In genomic region chr6:108117427-108118358, GRCh38 we compare ENCODE assay signal across 8 cellular contexts. TPM values are rescaled to one million over a fixed set of nuclear protein-coding genes. Genes with fewer than 3 reads are reported as not detected.
DNase-seq lines count a peak whose midpoint lies in the region; ATAC-seq and TF ChIP-seq lines count a peak whose summit lies in the region.

No MANE protein-coding gene starts in this region.

- H3F3A ChIP-seq in PC-3 (ENCODE audit: low read length, unreplicated experiment) = no peaks in the 10 kb centered on the region

- DNase-seq in AG04450 (ENCODE audit: low read depth, low spot score) (no peak), PC-3 (no peak), choroid plexus epithelial cell (ENCODE audit: low read depth) (peak; percentile 25), right lobe of liver (peak; percentile 47 to 64 (median 56))
- no peak for DNase-seq in effector CD8-positive, alpha-beta T cell (lab: John Stamatoyannopoulos, UW)

- WGBS in right lobe of liver (ENCODE audit: insufficient coverage, low coverage, low lambda C conversion rate, missing lambda C conversion rate) = 0% methylated on average over 22 of the region's 72 CpGs
- under 1% methylated on average over 72 of the region's 72 CpGs for WGBS in thymus

- no peaks in the 10 kb centered on the region for H3K9me2 ChIP-seq in PC-3 (replicated peaks; ENCODE audit: low read length)

- POLR2A ChIA-PET in AG04450 (lab: Yijun Ruan, JAX) (no interaction called here), PC-3 (lab: Charles Lee; ENCODE audit: unreplicated experiment) (no interaction called here)

- no peak for TF ChIP-seq POLR2A in right lobe of liver (IDR thresholded peaks at IDR 0.05)

- H3K4me1 ChIP-seq in PC-3 (ENCODE audit: insufficient read depth, low read length) = no peaks in the 10 kb centered on the region
- H3K4me1 ChIP-seq in right lobe of liver = peaks cover 0 to 49% (median 4%) of the 10 kb centered on the region in 4 donors
- H3K4me1 ChIP-seq in thymus (ENCODE audit: control insufficient read depth, insufficient read depth, low read length) = no peaks in the 10 kb centered on the region

- H3K9me3 ChIP-seq in AG04450 (ENCODE audit: control insufficient read depth, insufficient read depth, low read length) = peaks cover 9% of the 10 kb centered on the region; the same call in 1 of the 2 replicates
- no peaks in the 10 kb centered on the region for H3K9me3 ChIP-seq in PC-3 (ENCODE audit: low read length)
- no peaks in the 10 kb centered on the region for H3K9me3 ChIP-seq in right lobe of liver
- no peaks in the 10 kb centered on the region for H3K9me3 ChIP-seq in thymus (ENCODE audit: control insufficient read depth)

- ATAC-seq in GM19025 (IDR thresholded peaks at IDR 0.05; ENCODE audit: low read depth, unreplicated experiment) = peak; percentile 65
- peak; percentile 54 for ATAC-seq in PC-3
- peak; percentile 51 to 62 (median 60) for ATAC-seq in right lobe of liver
- ATAC-seq in GM19455 (IDR thresholded peaks at IDR 0.05; ENCODE audit: unreplicated experiment) = no peak

- no peaks in the 10 kb centered on the region for H4K20me1 ChIP-seq in PC-3 (ENCODE audit: low read length)

- H3K4me3 ChIP-seq in AG04450 (ENCODE audit: low read depth, low read length) (peak overlapping the region; percentile 66), PC-3 (ENCODE audit: low read length) (peak overlapping the region; percentile 72), choroid plexus epithelial cell (ENCODE audit: low read depth, low read length) (peak overlapping the region; percentile 58), right lobe of liver (peak overlapping the region; percentile 54 to 68 (median 57)), thymus (ENCODE audit: low read length) (peak overlapping the region; percentile 36)

- TF ChIP-seq CTCF in AG04450 (IDR thresholded peaks at IDR 0.05; ENCODE audit: low read depth, low read length) (no peak), PC-3 (conservative IDR thresholded peaks at IDR 0.05; ENCODE audit: low read depth, low read length) (no peak), choroid plexus epithelial cell (conservative IDR thresholded peaks at IDR 0.05; ENCODE audit: low read depth, low read length) (no peak), right lobe of liver (IDR thresholded peaks at IDR 0.05) (no peak)

- intact Hi-C loops in PC-3 (cut with micrococcal nuclease) = loop anchor here (10.0 kb wide), 1 partner anchor 107 kb away; no protein-coding TSS in a partner anchor
- intact Hi-C loops in right lobe of liver (cut with DNase I) = loop anchor here in 1 of 2 donors (10.0 kb wide), 1 partner anchor 387 kb away; no protein-coding TSS in a partner anchor

- CTCF ChIA-PET in AG04450 (lab: Charles Lee) (no interaction called here), PC-3 (lab: Charles Lee) (no interaction called here)

- no peaks in the 10 kb centered on the region for H3K79me2 ChIP-seq in PC-3 (ENCODE audit: low read length)

- H3K27ac ChIP-seq in AG04450 (ENCODE audit: low read depth, low read length) (no peak overlapping the region), PC-3 (ENCODE audit: low read length) (no peak overlapping the region), right lobe of liver (no peak overlapping the region), thymus (ENCODE audit: low read depth) (no peak overlapping the region)

- BruUV-seq in PC-3 (replicated peaks; lab: Mats Ljungman, UMichigan) = no TSS peak

- no peak overlapping the region; the same call in 1 of the 2 replicates for H3K9ac ChIP-seq in PC-3 (ENCODE audit: low read length)

- peak overlapping the region; percentile 96 for H3K4me2 ChIP-seq in PC-3 (ENCODE audit: low read length)

- H2AFZ ChIP-seq in PC-3 (ENCODE audit: low read length) = peak overlapping the region; percentile 97

- peaks cover 94% of the 10 kb centered on the region for H3K27me3 ChIP-seq in AG04450 (ENCODE audit: control insufficient read depth, insufficient read depth, low read length)
- no peaks in the 10 kb centered on the region for H3K27me3 ChIP-seq in PC-3 (ENCODE audit: low read length)
- H3K27me3 ChIP-seq in right lobe of liver = peaks cover 13 to 24% of the 10 kb centered on the region in 2 donors
- H3K27me3 ChIP-seq in thymus (ENCODE audit: control insufficient read depth, insufficient read depth) = peaks cover 92% of the 10 kb centered on the region

- H3K36me3 ChIP-seq in PC-3 (ENCODE audit: low read depth, low read length) = no peaks in the 10 kb centered on the region
- H3K36me3 ChIP-seq in right lobe of liver = no peaks in the 10 kb centered on the region
- H3K36me3 ChIP-seq in thymus (ENCODE audit: control insufficient read depth, insufficient read depth) = no peaks in the 10 kb centered on the region

RNA-seq across cellular contexts. Expression of gene OSTM1, which starts 43.2 kb away (rescaled TPM):
- polyA plus RNA-seq in AG04450 (2011; rRNA removed) (28.0 and 35.2 TPM in 2 replicates), thymus (31.2 TPM)
- 17.5 and 23.3 TPM in 2 replicates for polyA minus RNA-seq in AG04450 (2011; rRNA and poly(A)+ RNA removed)
- total RNA-seq in PC-3 (2014; rRNA removed) (12.4 and 13.5 TPM in 2 replicates), right lobe of liver (10 to 100 TPM; 13.1 to 31.6 (median 19.7) TPM)

RNA-seq across cellular contexts. Expression of gene NR2E1, which starts 48.1 kb away (rescaled TPM):
- polyA plus RNA-seq in AG04450 (2011; rRNA removed) (not detected in 2 replicates), thymus (0.11 TPM)
- polyA minus RNA-seq in AG04450 (2011; rRNA and poly(A)+ RNA removed) = not detected in 2 replicates
- total RNA-seq in PC-3 (2014; rRNA removed) (0.07 TPM in 1 of 2 replicates, not detected in the other), right lobe of liver (not detected)

Comparison
In these comparisons a context has a peak if more than half of its experiments do, and no peak if none do; other contexts are left out.
1. DNase-seq: peak in choroid plexus epithelial cell (single experiment) and right lobe of liver (3 of 3); none in AG04450 (single experiment), PC-3 (single experiment) and effector CD8-positive, alpha-beta T cell (single experiment).
2. Peak in every context shown above with its lines, with median percentiles within 50 percentile points of each other: H3K4me3 ChIP-seq.